Comparison of ENCODE assay signal across 20 cellular contexts in genomic region chr4:79030973-79031372, GRCh38.
"Had no signal": no experiment of that assay in that cellular context is flagged by ENCODE, and none has a peak within 500 bp of the region (broad histone marks: within the 10 kb centered on the region; RNA-seq: fewer than 3 reads in every experiment).

No MANE protein-coding gene starts in this region.

- H3K4me1 Mint-ChIP-seq: naive B cell; naive thymus-derived CD8-positive, alpha-beta T cell had no signal

- H3K27me3 ChIP-seq: dorsolateral prefrontal cortex, esophagus muscularis mucosa, heart right ventricle, left lung had no signal

- H3K9me3 ChIP-seq: esophagus muscularis mucosa, heart right ventricle, left lung, lower lobe of right lung, mucosa of descending colon had no signal

- H3K4me3 ChIP-seq: coronary artery, dorsolateral prefrontal cortex, esophagus muscularis mucosa, heart right ventricle, left lung, lower lobe of right lung, mucosa of descending colon had no signal

- H3K36me3 ChIP-seq: esophagus muscularis mucosa, heart right ventricle, left lung, lower lobe of right lung had no signal

- H3K27me3 Mint-ChIP-seq: naive B cell had no signal

- H3K9me3 Mint-ChIP-seq: mesothelial cell of epicardium; naive B cell; naive thymus-derived CD8-positive, alpha-beta T cell had no signal

- DNase-seq: dermis blood vessel endothelial cell; dorsolateral prefrontal cortex; effector CD4-positive, alpha-beta T cell; effector memory CD4-positive, alpha-beta T cell; foreskin keratinocyte; glutamatergic neuron; head of caudate nucleus; heart right ventricle; hippocampal formation; left cardiac atrium; left lung; left ventricle myocardium superior; lower lobe of right lung; mesenchymal stem cell; mucosa of descending colon; naive B cell; naive thymus-derived CD8-positive, alpha-beta T cell had no signal

- H3K27ac Mint-ChIP-seq: mesothelial cell of epicardium; naive B cell; naive thymus-derived CD8-positive, alpha-beta T cell had no signal

- H3K36me3 Mint-ChIP-seq: mesothelial cell of epicardium; naive B cell; naive thymus-derived CD8-positive, alpha-beta T cell had no signal

- ATAC-seq: foreskin keratinocyte; heart right ventricle; left cardiac atrium; left lung; left ventricle myocardium superior; lower lobe of right lung; mucosa of descending colon; naive thymus-derived CD8-positive, alpha-beta T cell had no signal

- H3K4me1 ChIP-seq: foreskin keratinocyte, heart right ventricle, left lung, lower lobe of right lung had no signal

- H3K4me3 Mint-ChIP-seq: mesothelial cell of epicardium; naive B cell; naive thymus-derived CD8-positive, alpha-beta T cell had no signal

- H3K27ac ChIP-seq: coronary artery, dorsolateral prefrontal cortex, esophagus muscularis mucosa, foreskin keratinocyte, heart right ventricle, left lung, lower lobe of right lung had no signal
